ENCODE assay signal across 27 cellular contexts in genomic region chr18:77157312-77157711, GRCh38. TPM values are rescaled to one million over a fixed set of nuclear protein-coding genes. Genes with fewer than 3 reads are reported as not detected.
A peak's percentile ranks its signal among the peaks of the same experiment; 100 is the strongest.
DNase-seq lines count a peak whose midpoint lies in the region; ATAC-seq and TF ChIP-seq lines count a peak whose summit lies in the region.
"Had no signal": no experiment of that assay in that cellular context is flagged by ENCODE, and none has a peak within 500 bp of the region (broad histone marks: within the 10 kb centered on the region; RNA-seq: fewer than 3 reads in every experiment).

No MANE protein-coding gene starts in this region.

- H4K20me1 ChIP-seq in neural cell (ENCODE audit: insufficient read depth), result no peaks in the 10 kb centered on the region

- H3K79me2 ChIP-seq in neural cell (replicated peaks; ENCODE audit: insufficient read depth, low read length), result no peaks in the 10 kb centered on the region

- no peak for TF ChIP-seq RAD21 in neural cell (conservative IDR thresholded peaks at IDR 0.05)

- intact Hi-C loops in thyroid gland (cut with DNase I), result no loop called here

- peak; percentile 52 for ATAC-seq in GM18861 (IDR thresholded peaks at IDR 0.05; ENCODE audit: unreplicated experiment)
- peak; percentile 46 for ATAC-seq in GM21576 (IDR thresholded peaks at IDR 0.05; ENCODE audit: unreplicated experiment)
- peak; percentile 53 for ATAC-seq in HG03039 (IDR thresholded peaks at IDR 0.05; ENCODE audit: unreplicated experiment)
- ATAC-seq in HG03280 (IDR thresholded peaks at IDR 0.05; ENCODE audit: unreplicated experiment), result no peak
- no peak for ATAC-seq in HG03565 (IDR thresholded peaks at IDR 0.05; ENCODE audit: unreplicated experiment)
- ATAC-seq in GM21447 (IDR thresholded peaks at IDR 0.05; ENCODE audit: unreplicated experiment), result no peak
- ATAC-seq: natural killer cell treated with Interleukin-12 subunit alpha and Interleukin-12 subunit beta and Interleukin-15 and Interleukin-18, amount 100 ng/mL, for 72 hours had no signal

- H3K9ac ChIP-seq in neural cell (ENCODE audit: low read length), result no peak overlapping the region

- WGBS in thyroid gland, 2 donors, result 91 to 95% methylated on average over 4 of the region's 4 CpGs

- peak; percentile 57 for TF ChIP-seq EP300 in neural cell (conservative IDR thresholded peaks at IDR 0.05; ENCODE audit: poor library complexity, severe bottlenecking)

- H3K4me1 ChIP-seq in thyroid gland, result no peaks in the 10 kb centered on the region
- H3K4me1 ChIP-seq: adrenal gland, BE2C, left ventricle myocardium inferior, stomach, tibial nerve had no signal

- H3K36me3 ChIP-seq in neural cell (ENCODE audit: insufficient read depth, low read length), result no peaks in the 10 kb centered on the region
- H3K36me3 ChIP-seq in thyroid gland, result no peaks in the 10 kb centered on the region
- H3K36me3 ChIP-seq: adrenal gland, BE2C, brain microvascular endothelial cell, left ventricle myocardium inferior, SJSA1, stomach, tibial nerve had no signal

- peak overlapping the region; percentile 38 for H3K4me3 ChIP-seq in neural cell (ENCODE audit: low read length)
- H3K4me3 ChIP-seq in thyroid gland (replicated peaks in 1 of 3), result no peak overlapping the region
- H3K4me3 ChIP-seq: adrenal gland, left ventricle myocardium inferior, SJSA1, stomach, tibial nerve had no signal

- no peaks in the 10 kb centered on the region for H3K27me3 ChIP-seq in neural cell (ENCODE audit: insufficient read depth, low read depth, low read length)
- H3K27me3 ChIP-seq in thyroid gland, result no peaks in the 10 kb centered on the region
- H3K27me3 ChIP-seq: adrenal gland, BE2C, brain microvascular endothelial cell, SJSA1, stomach, tibial nerve had no signal

- H3F3A ChIP-seq in neural cell (ENCODE audit: insufficient read depth, low read length, poor library complexity, severe bottlenecking), result no peaks in the 10 kb centered on the region

- peak overlapping the region; percentile 8 for H3K4me2 ChIP-seq in neural cell (ENCODE audit: low read length)

- H3K27ac ChIP-seq in neural cell (ENCODE audit: low read length) (peak overlapping the region; percentile 37), thyroid gland (no peak overlapping the region)
- H3K27ac ChIP-seq: adrenal gland, brain microvascular endothelial cell, epithelial cell of prostate, left ventricle myocardium inferior, SJSA1, stomach, tibial nerve had no signal

- H2AFZ ChIP-seq in neural cell (ENCODE audit: low read depth, low read length), result no peak overlapping the region

- no peaks in the 10 kb centered on the region for H3K9me2 ChIP-seq in neural cell (ENCODE audit: insufficient read depth, low read length)

- H3K9me3 ChIP-seq in neural cell (ENCODE audit: low read length) (no peaks in the 10 kb centered on the region), thyroid gland (no peaks in the 10 kb centered on the region)
- H3K9me3 ChIP-seq: adrenal gland, BE2C, left ventricle myocardium inferior, SJSA1, stomach, tibial nerve had no signal

- TF ChIP-seq POLR2A in thyroid gland (IDR thresholded peaks at IDR 0.05), result no peak

- TF ChIP-seq CTCF in neural cell (IDR thresholded peaks at IDR 0.05; ENCODE audit: poor library complexity, severe bottlenecking), result no peak
- TF ChIP-seq CTCF in thyroid gland (IDR thresholded peaks at IDR 0.05), result no peak

- no peak for DNase-seq in thyroid gland
- DNase-seq: activated CD4-positive, alpha-beta T cell treated with anti-CD3 and anti-CD28 coated beads, Interleukin-2, amount 50 U/mL, for 4 hours; activated naive CD4-positive, alpha-beta T cell treated with anti-CD3 and anti-CD28 coated beads for 36 hours; adrenal gland; BE2C; brain microvascular endothelial cell; DMS79 treated with DMSO at 0.1 percent for 48 hours; effector CD4-positive, alpha-beta T cell; GF-D8; KBM-7; left ventricle myocardium inferior; NCI-H2029; NCI-H226; stomach; T-helper 1 cell had no signal

TF ChIP-seq in neural cell, 6 proteins besides CTCF, POLR2A, EP300 and RAD21:
- peak; percentile 7 for TF ChIP-seq POLR2AphosphoS5 (IDR thresholded peaks at IDR 0.05)
- TF ChIP-seq EZH2 (IDR thresholded peaks at IDR 0.05; ENCODE audit: borderline replicate concordance, insufficient read depth, low read length, poor library complexity, severe bottlenecking), result no peak

RNA-seq across cellular contexts. Expression of gene MBP, which starts 24.7 kb away (rescaled TPM):
- 1.6 and 3.3 TPM in 2 replicates for polyA plus RNA-seq in neural cell
- 4.6 and 6.8 TPM in 2 replicates for polyA minus RNA-seq in neural cell
- 10 to 100 TPM; 44.0 to 68.0 (median 60.2) TPM for total RNA-seq in thyroid gland
- total RNA-seq: A673, SJSA1 had no signal

Comparison
In these comparisons a context has a peak if more than half of its experiments do, and no peak if none do; other contexts are left out.
1. ATAC-seq: peak in GM18861 (single experiment), GM21576 (single experiment) and HG03039 (single experiment); none in HG03280 (single experiment), HG03565 (single experiment) and GM21447 (single experiment).